9 cellular contexts compared by ENCODE assay signal in the genomic region with DNA sequence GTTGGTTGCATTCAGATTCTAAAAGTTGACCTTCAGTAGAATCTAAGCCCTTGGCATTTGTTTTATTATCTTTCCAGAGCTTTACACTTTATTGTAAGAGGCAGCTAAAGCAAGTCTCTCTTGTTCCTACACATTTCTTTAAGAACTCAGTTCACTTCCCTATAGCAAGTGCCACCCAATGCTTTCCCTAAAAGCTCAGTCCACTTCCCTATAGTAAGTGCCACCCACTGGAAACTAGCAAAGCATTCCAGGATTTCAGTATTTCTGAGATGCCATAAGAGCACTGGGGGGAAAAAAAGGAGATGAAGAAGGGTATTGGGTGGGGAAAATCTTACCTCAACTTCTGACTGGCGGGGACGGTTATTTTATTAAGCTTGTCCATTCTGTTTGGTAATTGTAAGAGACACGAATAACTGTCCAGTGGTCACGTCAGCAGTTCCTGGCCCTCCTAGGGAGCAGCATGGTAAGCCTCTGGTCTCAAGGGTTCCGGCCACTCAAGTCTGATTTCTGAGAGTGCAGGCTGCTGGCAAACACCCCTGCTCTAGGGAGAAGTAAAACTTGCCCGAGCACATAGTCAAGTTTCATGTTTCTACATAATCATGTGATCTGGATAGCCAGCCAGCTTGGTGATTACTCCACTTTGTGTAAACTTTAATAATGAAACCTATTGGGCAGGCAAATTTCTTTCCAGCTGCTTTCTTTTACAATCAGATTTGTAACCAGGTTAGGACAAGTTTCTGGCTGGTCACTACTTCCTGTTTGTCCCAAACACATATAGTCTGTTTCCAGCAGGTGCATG. TPM values are rescaled to one million over a fixed set of nuclear protein-coding genes. Genes with fewer than 3 reads are reported as not detected.
A peak's percentile ranks its signal among the peaks of the same experiment; 100 is the strongest.
DNase-seq lines count a peak whose midpoint lies in the region; ATAC-seq and TF ChIP-seq lines count a peak whose summit lies in the region.
"Had no signal": no experiment of that assay in that cellular context is flagged by ENCODE, and none has a peak within 500 bp of the region (broad histone marks: within the 10 kb centered on the region; RNA-seq: fewer than 3 reads in every experiment).

A gene (minus strand): TSS at position 553 of the 799 bp plus-strand sequence. CDS start 171 bp downstream, at position 382.

- ATAC-seq in GM19023 (IDR thresholded peaks at IDR 0.05; ENCODE audit: unreplicated experiment) (peak; percentile 60), HG03066 (IDR thresholded peaks at IDR 0.05; ENCODE audit: low read depth, unreplicated experiment) (peak; percentile 67), upper lobe of right lung (peak; percentile 95)

- peaks cover 36% of the 10 kb centered on the region for H3K4me1 ChIP-seq in upper lobe of right lung

- H3K27ac ChIP-seq in AG04450 (ENCODE audit: low read depth, low read length) = no peak within 1 kb of the TSS
- H3K27ac ChIP-seq in upper lobe of right lung = peak within 1 kb of the TSS; percentile 83

- H3K27ac Mint-ChIP-seq in activated CD4-positive, alpha-beta T cell treated with anti-CD3 and anti-CD28 coated beads, Interleukin-2, amount 10 ng/mL, durations not matched to agents 24 days and 14 days = no peak within 1 kb of the TSS

- DNase-seq in AG04450 (ENCODE audit: low read depth, low spot score) (peak; percentile 3), left kidney (ENCODE audit: low read depth, low spot score) (peak; percentile 72), upper lobe of right lung (peak; percentile 85), NCI-H1092 treated with DMSO at 0.1 percent for 48 hours (lab: John Stamatoyannopoulos, UW) (no peak)
- DNase-seq in activated CD4-positive, alpha-beta T cell treated with anti-CD3 and anti-CD28 coated beads, Interleukin-2, amount 10 ng/mL, durations not matched to agents 24 days and 14 days = no peak

- no peak within 1 kb of the TSS for H3K4me3 ChIP-seq in AG04450 (ENCODE audit: low read depth, low read length)
- H3K4me3 ChIP-seq in upper lobe of right lung = peak within 1 kb of the TSS; percentile 41

- peaks cover 11% of the 10 kb centered on the region for H3K27me3 Mint-ChIP-seq in activated CD4-positive, alpha-beta T cell treated with anti-CD3 and anti-CD28 coated beads, Interleukin-2, amount 10 ng/mL, durations not matched to agents 24 days and 14 days

- intact Hi-C loops in upper lobe of right lung (cut with DNase I) = no loop called here
- intact Hi-C loops in activated CD4-positive, alpha-beta T cell treated with anti-CD3 and anti-CD28 coated beads, Interleukin-2, amount 10 ng/mL, durations not matched to agents 24 days and 14 days (cut with micrococcal nuclease) = no loop called here

- POLR2A ChIA-PET in AG04450 (lab: Yijun Ruan, JAX) = interaction anchor here (0.6 kb wide), 1 partner anchor 752 kb away, joined by 4 read pairs; no protein-coding TSS in a partner anchor

- H3K9me3 ChIP-seq in AG04450 (ENCODE audit: control insufficient read depth, insufficient read depth, low read length) = no peaks in the 10 kb centered on the region
- H3K9me3 ChIP-seq in upper lobe of right lung = no peaks in the 10 kb centered on the region

- H3K4me1 Mint-ChIP-seq in activated CD4-positive, alpha-beta T cell treated with anti-CD3 and anti-CD28 coated beads, Interleukin-2, amount 10 ng/mL, durations not matched to agents 24 days and 14 days = peaks cover 3% of the 10 kb centered on the region

- H3K36me3 ChIP-seq in upper lobe of right lung = no peaks in the 10 kb centered on the region

- H3K27me3 ChIP-seq in AG04450 (ENCODE audit: control insufficient read depth, insufficient read depth, low read length) (no peaks in the 10 kb centered on the region), upper lobe of right lung (no peaks in the 10 kb centered on the region)

- no peaks in the 10 kb centered on the region for H3K9me3 Mint-ChIP-seq in activated CD4-positive, alpha-beta T cell treated with anti-CD3 and anti-CD28 coated beads, Interleukin-2, amount 10 ng/mL, durations not matched to agents 24 days and 14 days

- H3K4me3 Mint-ChIP-seq in activated CD4-positive, alpha-beta T cell treated with anti-CD3 and anti-CD28 coated beads, Interleukin-2, amount 10 ng/mL, durations not matched to agents 24 days and 14 days = no peak within 1 kb of the TSS

- peak; percentile 85 for TF ChIP-seq POLR2A in Raji (IDR thresholded peaks at IDR 0.05; ENCODE audit: insufficient read depth, low read depth, low read length)

- no peak for TF ChIP-seq CTCF in AG04450 (IDR thresholded peaks at IDR 0.05; ENCODE audit: low read depth, low read length)
- TF ChIP-seq CTCF in upper lobe of right lung (IDR thresholded peaks at IDR 0.05) = no peak

- CTCF ChIA-PET in AG04450 (lab: Charles Lee) = interaction anchor here (1.0 to 1.6 kb wide), 3 partner anchors 23 to 578 kb away, joined by 3 to 4 read pairs (median 4); a partner anchor contains a TSS

- no peaks in the 10 kb centered on the region for H3K36me3 Mint-ChIP-seq in activated CD4-positive, alpha-beta T cell treated with anti-CD3 and anti-CD28 coated beads, Interleukin-2, amount 10 ng/mL, durations not matched to agents 24 days and 14 days (ENCODE audit: low read depth)

RNA-seq across cellular contexts. Expression of the gene that starts here (rescaled TPM):
- not detected in 2 replicates for polyA plus RNA-seq in AG04450 (2011; rRNA removed)
- polyA minus RNA-seq in AG04450 (2011; rRNA and poly(A)+ RNA removed) = not detected in 2 replicates
- 8.8 TPM for total RNA-seq in upper lobe of right lung
- total RNA-seq in activated CD4-positive, alpha-beta T cell treated with anti-CD3 and anti-CD28 coated beads, Interleukin-2, amount 10 ng/mL, durations not matched to agents 24 days and 14 days = not detected in 2 replicates
- total RNA-seq: Daoy had no signal

Comparison
In these comparisons a context has a peak if more than half of its experiments do, and no peak if none do; other contexts are left out.
1. Peak in DNase-seq in AG04450; RNA of the gene not detected or under 1 TPM.
2. DNase-seq: peak in left kidney (single experiment) and upper lobe of right lung (single experiment); none in activated CD4-positive, alpha-beta T cell treated with anti-CD3 and anti-CD28 coated beads, Interleukin-2, amount 10 ng/mL, durations not matched to agents 24 days and 14 days (single experiment) and NCI-H1092 treated with DMSO at 0.1 percent for 48 hours (single experiment).
3. Peak in every context shown above with its lines, with median percentiles within 50 percentile points of each other: ATAC-seq.